Comparison of ENCODE assay signal across 25 cellular contexts in the genomic region with DNA sequence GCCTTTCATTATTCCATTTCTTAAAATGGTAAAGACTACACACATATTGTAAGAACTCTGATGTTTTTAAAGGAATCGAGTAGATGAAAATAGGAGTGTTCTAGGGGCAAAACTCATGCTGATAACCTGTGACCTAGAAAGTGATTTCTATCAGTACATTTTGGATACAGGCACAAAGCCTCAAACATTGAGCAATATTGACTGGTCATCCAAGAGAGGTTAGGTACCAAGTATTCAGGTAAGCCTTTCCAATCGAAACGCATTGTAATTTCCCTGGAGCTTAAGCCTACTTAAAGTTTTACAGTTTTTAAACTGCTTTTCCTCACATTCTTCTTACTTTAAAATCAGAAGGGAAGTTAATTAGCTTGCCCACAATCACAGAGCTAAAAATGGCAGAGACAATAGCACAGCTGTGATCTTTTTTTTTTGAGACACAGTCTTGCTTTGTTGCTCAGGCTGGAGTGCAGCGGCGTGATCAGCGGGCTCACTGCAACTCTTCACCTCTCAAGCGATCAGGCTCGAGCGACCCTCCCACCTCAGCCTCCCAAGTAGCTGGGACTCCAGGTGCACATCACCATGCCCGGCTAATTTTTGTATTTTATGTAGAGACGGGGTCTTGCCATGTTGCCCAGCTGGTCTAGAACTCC. TPM values are rescaled to one million over a fixed set of nuclear protein-coding genes. Genes with fewer than 3 reads are reported as not detected.
DNase-seq lines count a peak whose midpoint lies in the region; ATAC-seq and TF ChIP-seq lines count a peak whose summit lies in the region.
"Had no signal": no experiment of that assay in that cellular context is flagged by ENCODE, and none has a peak within 500 bp of the region (broad histone marks: within the 10 kb centered on the region; RNA-seq: fewer than 3 reads in every experiment).

No MANE protein-coding gene starts in this region.

- H3K14ac ChIP-seq in mesenchymal stem cell (ENCODE audit: low read length in 2 of 2): no peak overlapping the region

- no peak overlapping the region for H2AK5ac ChIP-seq in mesenchymal stem cell (ENCODE audit: low read length, severe bottlenecking)

- no peak overlapping the region for H3K4ac ChIP-seq in mesenchymal stem cell (ENCODE audit: low read depth in 1 of 2, low read length in 2 of 2)

- no peak for ATAC-seq in right cardiac atrium
- ATAC-seq in gastroesophageal sphincter: no peak
- ATAC-seq: activated CD8-positive, alpha-beta T cell treated with anti-CD3 and anti-CD28 coated beads, Interleukin-2, amount 10 ng/mL, durations not matched to agents 7 days and 5 days had no signal

- H3K23ac ChIP-seq in mesenchymal stem cell (ENCODE audit: low read length in 2 of 2): no peak overlapping the region

- H3K79me1 ChIP-seq in mesenchymal stem cell (replicated peaks; ENCODE audit: low read length, poor library complexity, severe bottlenecking): peaks cover 11% of the 10 kb centered on the region

- TF ChIP-seq CTCF in left ventricle myocardium inferior (IDR thresholded peaks at IDR 0.05; ENCODE audit: borderline replicate concordance) (no peak), dorsolateral prefrontal cortex (IDR thresholded peaks at IDR 0.05 in 54 of 56, conservative IDR thresholded peaks at IDR 0.05 in 2 of 56; ENCODE audit: low read depth in 1 of 56, partially characterized antibody in 56 of 56) (no peak), gastroesophageal sphincter (IDR thresholded peaks at IDR 0.05) (no peak)

- no peak overlapping the region for H2BK120ac ChIP-seq in mesenchymal stem cell (ENCODE audit: low read depth, low read length)

- H3K4me3 ChIP-seq in left ventricle myocardium inferior: no peak overlapping the region
- no peak overlapping the region for H3K4me3 ChIP-seq in right cardiac atrium (ENCODE audit: low read length)
- H3K4me3 ChIP-seq in dorsolateral prefrontal cortex: peak overlapping the region in 42 of 59 donors; percentile 2 to 94 (median 33)
- H3K4me3 ChIP-seq in mesenchymal stem cell (ENCODE audit: insufficient read depth in 1 of 2, low read depth in 1 of 2, low read length in 2 of 2): no peak overlapping the region
- no peak overlapping the region for H3K4me3 ChIP-seq in gastroesophageal sphincter
- H3K4me3 ChIP-seq: esophagus squamous epithelium, lung, skin epidermis, stomach, transverse colon had no signal

- no peak overlapping the region for H4K91ac ChIP-seq in mesenchymal stem cell (ENCODE audit: low read length)

- no peaks in the 10 kb centered on the region for H3K9me3 ChIP-seq in left ventricle myocardium inferior (replicated peaks)
- H3K9me3 ChIP-seq in right cardiac atrium (ENCODE audit: control insufficient read depth, low read length): no peaks in the 10 kb centered on the region
- H3K9me3 ChIP-seq in mesenchymal stem cell (ENCODE audit: control insufficient read depth, low read length): no peaks in the 10 kb centered on the region
- no peaks in the 10 kb centered on the region for H3K9me3 ChIP-seq in gastroesophageal sphincter
- H3K9me3 ChIP-seq: esophagus squamous epithelium, SK-N-SH, stomach, transverse colon had no signal

- no peak overlapping the region for H4K8ac ChIP-seq in mesenchymal stem cell (ENCODE audit: low read length)

- 92% methylated on average over 11 of the region's 11 CpGs for WGBS in right cardiac atrium
- 96% methylated on average over 11 of the region's 11 CpGs for WGBS in mesenchymal stem cell
- WGBS in gastroesophageal sphincter (ENCODE audit: low coverage in 1 of 2), 2 donors: 89 to 95% methylated on average over 10 to 11 of the region's 11 CpGs

- TF ChIP-seq POLR2A in gastroesophageal sphincter (IDR thresholded peaks at IDR 0.05): no peak

- H3K27me3 ChIP-seq in left ventricle myocardium inferior (ENCODE audit: low read depth) (no peaks in the 10 kb centered on the region), right cardiac atrium (ENCODE audit: control insufficient read depth, insufficient read depth) (no peaks in the 10 kb centered on the region), dorsolateral prefrontal cortex (no peaks in the 10 kb centered on the region), mesenchymal stem cell (ENCODE audit: control insufficient read depth in 1 of 2, insufficient read depth in 1 of 2, low read length in 2 of 2) (no peaks in the 10 kb centered on the region), gastroesophageal sphincter (no peaks in the 10 kb centered on the region)
- H3K27me3 ChIP-seq: esophagus squamous epithelium, stomach, transverse colon had no signal

- no peak overlapping the region for H2BK12ac ChIP-seq in mesenchymal stem cell (ENCODE audit: low read length in 2 of 2)

- H3K9ac ChIP-seq in mesenchymal stem cell (ENCODE audit: low read length): no peak overlapping the region
- H3K9ac ChIP-seq: SK-N-SH had no signal

- H3K4me2 ChIP-seq in mesenchymal stem cell (ENCODE audit: low read length, poor library complexity, severe bottlenecking): no peak overlapping the region
- H3K4me2 ChIP-seq: SK-N-SH had no signal

- no peak for DNase-seq in left ventricle myocardium inferior
- DNase-seq in right cardiac atrium: no peak
- peak in 1 of 10 donors; percentile 33 for DNase-seq in dorsolateral prefrontal cortex
- DNase-seq in myocyte (ENCODE audit: low read depth): peak; percentile 5
- no peak for DNase-seq in islet precursor cell
- DNase-seq in mesenchymal stem cell: no peak
- DNase-seq: activated CD8-positive, alpha-beta T cell treated with anti-CD3 and anti-CD28 coated beads, Interleukin-2, amount 10 ng/mL, durations not matched to agents 7 days and 5 days; activated effector memory CD4-positive, alpha-beta T cell treated with Interleukin-2 at 50 U/mL for 16 hours; activated T-cell treated with anti-CD3 and anti-CD28 coated beads for 4 hours; DMS53; esophagus squamous epithelium; GF-D8; H9; KG1; NCI-H1436 treated with DMSO at 0.1 percent for 48 hours; NCI-H774; OCI-M1; SK-N-SH; stimulated activated CD8-positive, alpha-beta memory T cell treated with anti-CD3 and anti-CD28 coated beads, Interleukin-4, amount 100 ng/mL, for 48 hours; stomach; transverse colon had no signal

- no peak overlapping the region for H2AFZ ChIP-seq in mesenchymal stem cell (ENCODE audit: low read depth, low read length)

- TF ChIP-seq EP300 in gastroesophageal sphincter (IDR thresholded peaks at IDR 0.05): no peak

- intact Hi-C loops in left ventricle myocardium inferior (cut with micrococcal nuclease): no loop called here
- intact Hi-C loops in right cardiac atrium (cut with DNase I): loop anchor here in 2 of 4 donors (10.0 kb wide), 2 partner anchors 46 to 56 kb away; a partner anchor contains a TSS
- intact Hi-C loops in dorsolateral prefrontal cortex (cut with DNase I): loop anchor here (5.0 kb wide), 2 partner anchors 49 to 99 kb away; a partner anchor contains a TSS

- H3K4me1 ChIP-seq in left ventricle myocardium inferior (peaks cover 75% of the 10 kb centered on the region), right cardiac atrium (ENCODE audit: control insufficient read depth, insufficient read depth, low read length) (no peaks in the 10 kb centered on the region), mesenchymal stem cell (ENCODE audit: control insufficient read depth, insufficient read depth, low read depth, low read length) (peaks cover 4% of the 10 kb centered on the region), gastroesophageal sphincter (peaks cover 2 to 80% (median 5%) of the 10 kb centered on the region in 3 donors)

- no peak overlapping the region for H2BK15ac ChIP-seq in mesenchymal stem cell (ENCODE audit: low read depth, poor library complexity, severe bottlenecking)

- H3K18ac ChIP-seq in mesenchymal stem cell (ENCODE audit: low read depth in 1 of 2, low read length in 2 of 2): no peak overlapping the region

- H2BK5ac ChIP-seq in mesenchymal stem cell (ENCODE audit: low read depth, low read length, poor library complexity, severe bottlenecking): no peak overlapping the region

- H3K27ac ChIP-seq in left ventricle myocardium inferior (replicated peaks) (peak overlapping the region; percentile 93), right cardiac atrium (ENCODE audit: low read length) (no peak overlapping the region), dorsolateral prefrontal cortex (peak overlapping the region in 49 of 59 donors; percentile 5 to 86 (median 60)), temporal lobe (ENCODE audit: low read depth, low read length) (peak overlapping the region; percentile 53), mesenchymal stem cell (ENCODE audit: low read length, poor library complexity, severe bottlenecking) (no peak overlapping the region), gastroesophageal sphincter (peak overlapping the region in 2 of 4 donors; percentile 1 to 77)
- H3K27ac ChIP-seq: esophagus squamous epithelium, skin epidermis, stomach, transverse colon had no signal

- no peaks in the 10 kb centered on the region for H3K36me3 ChIP-seq in left ventricle myocardium inferior
- H3K36me3 ChIP-seq in mesenchymal stem cell (ENCODE audit: control insufficient read depth in 1 of 2, insufficient read depth in 2 of 2, low read depth in 1 of 2, low read length in 2 of 2): peaks cover 3% of the 10 kb centered on the region in 2 experiments
- H3K36me3 ChIP-seq in gastroesophageal sphincter: no peaks in the 10 kb centered on the region
- H3K36me3 ChIP-seq: transverse colon had no signal

RNA-seq across cellular contexts. Expression of a gene that starts 3.3 kb away (rescaled TPM):
- 569 TPM for total RNA-seq in left ventricle myocardium inferior
- total RNA-seq in right cardiac atrium: 100 to 1,000 TPM; 245 to 329 (median 314) TPM
- 313 TPM for polyA plus RNA-seq in right cardiac atrium
- total RNA-seq in dorsolateral prefrontal cortex: 100 to 1,000 TPM in 110 of 120 experiments, 10 to 100 TPM in 10; 73.7 to 189 (median 145) TPM
- total RNA-seq in myocyte: 45.9 and 49.0 TPM in 2 replicates
- polyA plus RNA-seq in myocyte (2012): 54.5 TPM
- total RNA-seq in temporal lobe: 39.6 TPM
- polyA plus RNA-seq in mesenchymal stem cell (2013, experiment 1 of 2): 62.6 TPM
- 60.9 TPM for polyA plus RNA-seq in mesenchymal stem cell (2013, experiment 2 of 2)
- 100 to 1,000 TPM in 2 of 4 donors, 10 to 100 TPM in 2; 37.3 to 134 (median 103) TPM for total RNA-seq in gastroesophageal sphincter

RNA-seq across cellular contexts. Expression of a gene that starts 46.3 kb away (rescaled TPM):
- total RNA-seq in left ventricle myocardium inferior (31.9 TPM), right cardiac atrium (10 to 100 TPM; 16.5 to 21.3 (median 19.0) TPM), dorsolateral prefrontal cortex (10 to 100 TPM; 17.4 to 52.1 (median 28.9) TPM), myocyte (19.5 and 20.3 TPM in 2 replicates), temporal lobe (16.7 TPM), gastroesophageal sphincter (10 to 100 TPM; 10.7 to 20.7 (median 14.7) TPM)
- 13.3 TPM for polyA plus RNA-seq in right cardiac atrium
- 31.0 TPM for polyA plus RNA-seq in myocyte (2012)
- polyA plus RNA-seq in mesenchymal stem cell (2013, experiment 1 of 2): 30.9 TPM
- 29.8 TPM for polyA plus RNA-seq in mesenchymal stem cell (2013, experiment 2 of 2)

Comparison
In these comparisons a context has a peak if more than half of its experiments do, and no peak if none do; other contexts are left out.
1. H3K27ac ChIP-seq: peak in left ventricle myocardium inferior (single experiment), dorsolateral prefrontal cortex (49 of 59) and temporal lobe (single experiment); none in right cardiac atrium (single experiment) and mesenchymal stem cell (single experiment).
2. H3K4me3 ChIP-seq: peak in dorsolateral prefrontal cortex (42 of 59); none in left ventricle myocardium inferior (single experiment), right cardiac atrium (single experiment), mesenchymal stem cell (0 of 2) and gastroesophageal sphincter (0 of 2).